Comparison of ENCODE assay signal across 23 cellular contexts in the genomic region with DNA sequence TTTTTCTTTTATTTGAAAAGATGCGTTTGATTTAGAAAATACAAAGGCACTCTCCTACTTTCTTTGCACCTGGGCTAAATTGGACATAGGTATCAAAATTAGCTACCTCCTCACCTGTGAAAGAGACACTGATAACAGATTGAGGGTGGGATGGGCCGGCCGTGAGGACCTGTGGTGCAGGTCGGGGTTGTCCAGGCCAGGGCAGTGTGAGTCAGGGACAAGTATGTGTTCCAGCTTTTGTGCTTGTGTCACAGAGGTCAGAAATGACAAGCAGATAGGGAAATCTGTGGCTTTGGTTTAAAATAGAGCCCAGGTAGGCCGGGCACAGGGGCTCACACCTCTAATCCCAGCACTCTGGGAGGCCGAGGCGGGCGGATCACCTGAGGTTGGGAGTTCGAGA. TPM values are rescaled to one million over a fixed set of nuclear protein-coding genes. Genes with fewer than 3 reads are reported as not detected.
DNase-seq lines count a peak whose midpoint lies in the region; ATAC-seq, FAIRE-seq and TF ChIP-seq lines count a peak whose summit lies in the region.
"Had no signal": no experiment of that assay in that cellular context is flagged by ENCODE, and none has a peak within 500 bp of the region (broad histone marks: within the 10 kb centered on the region; RNA-seq: fewer than 3 reads in every experiment).

No MANE protein-coding gene starts in this region.

- no peaks in the 10 kb centered on the region for H3K79me2 ChIP-seq in PC-9 (ENCODE audit: low read depth)

- WGBS in neuronal stem cell (ENCODE audit: extremely low coverage in 2 of 2, insufficient read length in 2 of 2, insufficient replicate concordance in 1 of 2), 2 donors: no CpG with 5 or more reads among the region's 9 CpGs
- WGBS in lower leg skin, 2 donors: 90 to 93% methylated on average over 9 of the region's 9 CpGs

- no peak overlapping the region for H3K27ac ChIP-seq in PC-9
- H3K27ac ChIP-seq in dorsolateral prefrontal cortex: peak overlapping the region in 44 of 59 donors; percentile 7 to 92 (median 82)
- H3K27ac ChIP-seq in neuronal stem cell (replicated peaks; ENCODE audit: low read length): no peak overlapping the region
- H3K27ac ChIP-seq in kidney (ENCODE audit: low read depth in 2 of 2, low read length in 2 of 2): no peak overlapping the region

- no peak overlapping the region for H3K9ac ChIP-seq in neuronal stem cell (ENCODE audit: low read depth, low read length, poor library complexity)
- no peak overlapping the region for H3K9ac ChIP-seq in kidney (ENCODE audit: low read length in 2 of 2)

- H3K27me3 Mint-ChIP-seq in Calu3 (ENCODE audit: unreplicated experiment): no peaks in the 10 kb centered on the region
- H3K27me3 Mint-ChIP-seq: CD4-positive, alpha-beta T cell had no signal

- BruUV-seq in Calu3 (replicated peaks; lab: Mats Ljungman, UMichigan) (no TSS peak), PC-9 (replicated peaks; lab: Mats Ljungman, UMichigan) (no TSS peak)

- DNase-seq in Calu3 (no peak), PC-9 (peak; percentile 39 to 55), dorsolateral prefrontal cortex (no peak), neuronal stem cell (ENCODE audit: low spot score) (no peak), kidney (no peak), left cardiac atrium (no peak), lower leg skin (ENCODE audit: low spot score in 2 of 2) (no peak)
- no peak for DNase-seq in activated effector memory CD4-positive, alpha-beta T cell treated with Interleukin-2 at 50 U/mL for 16 hours
- DNase-seq: CD4-positive, alpha-beta T cell; COR-L47; DMS 273 treated with DMSO at 0.1 percent for 48 hours; DND-41; Karpas-422; MV-4-11; NCI-H1105 treated with DMSO at 0.1 percent for 48 hours; NCI-H2029 treated with DMSO at 0.1 percent for 48 hours; NCI-H226; NCI-H510A treated with DMSO at 0.1 percent for 48 hours; NCI-H748 treated with DMSO at 0.1 percent for 48 hours; Right ventricle myocardium superior had no signal

- H3K4me2 ChIP-seq in PC-9 (no peak overlapping the region), neuronal stem cell (ENCODE audit: insufficient read depth, low read length, poor library complexity, severe bottlenecking) (no peak overlapping the region)
- H3K4me2 ChIP-seq: A549 had no signal

- ATAC-seq in left cardiac atrium: no peak
- ATAC-seq: A549 had no signal

- TF ChIP-seq POLR2A in lower leg skin (IDR thresholded peaks at IDR 0.05): no peak

- CTCF ChIA-PET in Calu3 (lab: Charles Lee): no interaction called here
- CTCF ChIA-PET in PC-9 (lab: Charles Lee): interaction anchor here (1.6 kb wide), 1 partner anchor 13 kb away, joined by 6 read pairs; no protein-coding TSS in a partner anchor

- peaks cover 24% of the 10 kb centered on the region for H3K4me1 ChIP-seq in PC-9 (replicated peaks; ENCODE audit: insufficient read depth)
- H3K4me1 ChIP-seq in neuronal stem cell (ENCODE audit: control insufficient read depth in 2 of 2, insufficient read depth in 1 of 2, low read depth in 1 of 2, low read length in 2 of 2): peaks cover 0 to 5% of the 10 kb centered on the region in 2 donors
- H3K4me1 ChIP-seq in kidney (ENCODE audit: control insufficient read depth in 1 of 2, insufficient read depth in 1 of 2, low read depth in 1 of 2, low read length in 2 of 2): no peaks in the 10 kb centered on the region
- H3K4me1 ChIP-seq: BE2C had no signal

- H3K4me3 ChIP-seq in PC-9 (no peak overlapping the region), dorsolateral prefrontal cortex (peak overlapping the region in 1 of 59 donors; percentile 8), neuronal stem cell (ENCODE audit: low read length in 2 of 2) (no peak overlapping the region), kidney (ENCODE audit: low read length in 2 of 2) (no peak overlapping the region), lower leg skin (ENCODE audit: low read depth, poor library complexity, severe bottlenecking) (no peak overlapping the region)
- H3K4me3 ChIP-seq: A549 had no signal

- H2BK120ac ChIP-seq in neuronal stem cell (ENCODE audit: low read depth, low read length): no peak overlapping the region

- no peak overlapping the region for H3K14ac ChIP-seq in neuronal stem cell (ENCODE audit: low read length)

- no peak overlapping the region for H2BK15ac ChIP-seq in neuronal stem cell (ENCODE audit: low read length)

- H3K36me3 Mint-ChIP-seq in Calu3 (ENCODE audit: insufficient read depth, unreplicated experiment): peaks cover 10% of the 10 kb centered on the region

- H3K9me2 ChIP-seq in PC-9 (ENCODE audit: insufficient read depth): no peaks in the 10 kb centered on the region

- peaks cover 17% of the 10 kb centered on the region for H3K4me1 Mint-ChIP-seq in Calu3 (ENCODE audit: low read depth, unreplicated experiment)

- no peaks in the 10 kb centered on the region for H3K79me1 ChIP-seq in neuronal stem cell (ENCODE audit: low read depth, low read length)

- FAIRE-seq in kidney (lab: Jason Lieb, UNC): no peak
- FAIRE-seq: A549, GM12891 had no signal

- no peak overlapping the region for H2AFZ ChIP-seq in PC-9
- H2AFZ ChIP-seq in neuronal stem cell (ENCODE audit: low read length): no peak overlapping the region

- no peak overlapping the region for H3K23ac ChIP-seq in neuronal stem cell (ENCODE audit: low read depth, low read length, poor library complexity)

- H3K9me3 Mint-ChIP-seq in Calu3 (ENCODE audit: low read depth, unreplicated experiment): peaks cover 5% of the 10 kb centered on the region

- no peak overlapping the region for H4K8ac ChIP-seq in neuronal stem cell (ENCODE audit: low read depth, low read length)

- H3F3A ChIP-seq in PC-9 (ENCODE audit: insufficient read depth, low read depth): peaks cover 23% of the 10 kb centered on the region

- H4K20me1 ChIP-seq in PC-9 (ENCODE audit: insufficient read depth): no peaks in the 10 kb centered on the region

- no peak overlapping the region for H4K91ac ChIP-seq in neuronal stem cell (ENCODE audit: low read depth, low read length, poor library complexity)

- H3K9me3 ChIP-seq in PC-9 (ENCODE audit: insufficient read depth, low read depth) (peaks cover 28% of the 10 kb centered on the region), neuronal stem cell (replicated peaks in 1 of 2; ENCODE audit: control insufficient read depth in 2 of 2, insufficient read depth in 1 of 2, low read depth in 1 of 2, low read length in 2 of 2) (peaks cover 4% of the 10 kb centered on the region in 2 donors), kidney (ENCODE audit: control insufficient read depth in 1 of 2, low read length in 2 of 2) (no peaks in the 10 kb centered on the region)
- H3K9me3 ChIP-seq: A549, BE2C had no signal

- peak overlapping the region; percentile 82 for H2BK12ac ChIP-seq in neuronal stem cell (ENCODE audit: low read length)

- H3K27ac Mint-ChIP-seq in Calu3 (ENCODE audit: unreplicated experiment): peak overlapping the region; percentile 22
- H3K27ac Mint-ChIP-seq: CD4-positive, alpha-beta T cell had no signal

- no peak overlapping the region for H2AK5ac ChIP-seq in neuronal stem cell (ENCODE audit: low read depth, low read length)

- H3K4me3 Mint-ChIP-seq in Calu3 (ENCODE audit: low read depth, unreplicated experiment): no peak overlapping the region
- H3K4me3 Mint-ChIP-seq: CD4-positive, alpha-beta T cell had no signal

- H2BK5ac ChIP-seq in neuronal stem cell (ENCODE audit: low read length): no peak overlapping the region

- H3K4ac ChIP-seq in neuronal stem cell (ENCODE audit: low read length): no peak overlapping the region

- H3K18ac ChIP-seq in neuronal stem cell (ENCODE audit: low read length): peak overlapping the region; percentile 35

- H3K27me3 ChIP-seq in PC-9 (ENCODE audit: insufficient read depth, low read depth): no peaks in the 10 kb centered on the region
- H3K27me3 ChIP-seq in dorsolateral prefrontal cortex: no peaks in the 10 kb centered on the region
- H3K27me3 ChIP-seq in neuronal stem cell (ENCODE audit: control insufficient read depth in 3 of 3, insufficient read depth in 3 of 3, low read depth in 1 of 3, low read length in 3 of 3): no peaks in the 10 kb centered on the region
- H3K27me3 ChIP-seq: BE2C had no signal

- POLR2A ChIA-PET in PC-9 (lab: Charles Lee; ENCODE audit: unreplicated experiment): interaction anchor here (0.6 to 0.7 kb wide), 4 partner anchors 163 to 585 kb away, joined by 3 to 31 read pairs (median 7); no protein-coding TSS in a partner anchor

- H3K36me3 ChIP-seq in PC-9 (ENCODE audit: low read depth) (0 out of 2 replicates have a peak, but pooled peaks cover 6% of the 10 kb centered on the region), neuronal stem cell (replicated peaks in 1 of 2; ENCODE audit: control insufficient read depth in 2 of 2, insufficient read depth in 2 of 2, low read length in 2 of 2) (peaks cover 0 to under 1% of the 10 kb centered on the region in 2 donors), kidney (ENCODE audit: control insufficient read depth in 1 of 2, insufficient read depth in 2 of 2, low read length in 2 of 2) (no peaks in the 10 kb centered on the region)
- H3K36me3 ChIP-seq: BE2C had no signal

- intact Hi-C loops in Calu3 (cut with micrococcal nuclease; ENCODE audit: unreplicated experiment) (loop anchor here (5.0 kb wide), 2 partner anchors 488 to 588 kb away; no protein-coding TSS in a partner anchor), PC-9 (cut with micrococcal nuclease; ENCODE audit: unreplicated experiment) (loop anchor here (1.0 to 5.0 kb wide), 3 partner anchors 38 to 368 kb away; no protein-coding TSS in a partner anchor), dorsolateral prefrontal cortex (cut with DNase I) (loop anchor here (5.0 to 10.0 kb wide), 5 partner anchors 168 to 710 kb away; partner anchors contain the start of gene TGIF1 (in 1 of the 2)), kidney (cut with DNase I) (loop anchor here (5.0 kb wide), 1 partner anchor 383 kb away; no protein-coding TSS in a partner anchor), left cardiac atrium (cut with DNase I) (loop anchor here (5.0 to 10.0 kb wide), 4 partner anchors 170 to 378 kb away; partner anchors contain the start of gene TGIF1 (in 1 of the 2)), lower leg skin (cut with DNase I; ENCODE audit: low total_unique reads) (no loop called here)

- TF ChIP-seq CTCF in Calu3 (IDR thresholded peaks at IDR 0.05; ENCODE audit: unreplicated experiment) (no peak), PC-9 (conservative IDR thresholded peaks at IDR 0.05) (no peak), dorsolateral prefrontal cortex (IDR thresholded peaks at IDR 0.05 in 54 of 56, conservative IDR thresholded peaks at IDR 0.05 in 2 of 56; ENCODE audit: low read depth in 1 of 56, partially characterized antibody in 56 of 56) (no peak), kidney (IDR thresholded peaks at IDR 0.05; ENCODE audit: borderline replicate concordance, extremely low read depth, insufficient read depth) (no peak), lower leg skin (IDR thresholded peaks at IDR 0.05) (no peak)

RNA-seq across cellular contexts. Expression of gene MYL12B, which starts 22.6 kb away (rescaled TPM):
- 523 and 564 TPM in 2 replicates for total RNA-seq in Calu3 (2022)
- 381 and 383 TPM in 2 replicates for total RNA-seq in PC-9 (2021)
- 100 to 1,000 TPM in 100 of 120 experiments, 10 to 100 TPM in 20; 72.6 to 168 (median 118) TPM for total RNA-seq in dorsolateral prefrontal cortex
- 132 TPM for polyA plus RNA-seq in neuronal stem cell (2013, experiment 1 of 2)
- 130 TPM for polyA plus RNA-seq in neuronal stem cell (2013, experiment 2 of 2)
- 448 TPM for total RNA-seq in kidney
- 884 TPM for polyA plus RNA-seq in kidney (ENCODE audit: insufficient read depth, low read depth, low replicate concordance)
- 100 to 1,000 TPM; 161 to 230 TPM for total RNA-seq in left cardiac atrium
- total RNA-seq in lower leg skin: 100 to 1,000 TPM; 240 to 360 (median 286) TPM

RNA-seq across cellular contexts. Expression of gene MYL12A, which starts 36.9 kb away (rescaled TPM):
- 428 and 464 TPM in 2 replicates for total RNA-seq in Calu3 (2022)
- 469 and 532 TPM in 2 replicates for total RNA-seq in PC-9 (2021)
- total RNA-seq in dorsolateral prefrontal cortex: 10 to 100 TPM; 23.3 to 83.1 (median 42.9) TPM
- 183 TPM for polyA plus RNA-seq in neuronal stem cell (2013, experiment 1 of 2)
- 185 TPM for polyA plus RNA-seq in neuronal stem cell (2013, experiment 2 of 2)
- 450 TPM for total RNA-seq in kidney
- 442 TPM for polyA plus RNA-seq in kidney (ENCODE audit: insufficient read depth, low read depth, low replicate concordance)
- total RNA-seq in left cardiac atrium: 100 to 1,000 TPM; 919 to 945 TPM
- 100 to 1,000 TPM; 240 to 337 (median 294) TPM for total RNA-seq in lower leg skin

Comparison
In these comparisons a context has a peak if more than half of its experiments do, and no peak if none do; other contexts are left out.
1. DNase-seq: peak in PC-9 (2 of 2); none in Calu3 (single experiment), dorsolateral prefrontal cortex (0 of 10), neuronal stem cell (single experiment), kidney (single experiment), activated effector memory CD4-positive, alpha-beta T cell treated with Interleukin-2 at 50 U/mL for 16 hours (single experiment), left cardiac atrium (single experiment) and lower leg skin (0 of 2).
2. H3K27ac ChIP-seq: peak in dorsolateral prefrontal cortex (44 of 59); none in PC-9 (single experiment), neuronal stem cell (single experiment) and kidney (0 of 2).